22 cellular contexts compared by ENCODE assay signal in genomic region chr13:110920038-110920437, GRCh38. TPM values are rescaled to one million over a fixed set of nuclear protein-coding genes. Genes with fewer than 3 reads are reported as not detected.
DNase-seq lines count a peak whose midpoint lies in the region; ATAC-seq and TF ChIP-seq lines count a peak whose summit lies in the region.
"Had no signal": no experiment of that assay in that cellular context is flagged by ENCODE, and none has a peak within 500 bp of the region (broad histone marks: within the 10 kb centered on the region; RNA-seq: fewer than 3 reads in every experiment).

No MANE protein-coding gene starts in this region.

- H3K4me1 Mint-ChIP-seq in MCF 10A (ENCODE audit: insufficient read depth, unreplicated experiment), result peaks cover 10% of the 10 kb centered on the region
- peaks cover 38 to 67% of the 10 kb centered on the region in 2 donors for H3K4me1 Mint-ChIP-seq in stimulated activated naive B cell treated with anti-CD40 and anti-IgM and Interleukin-4, amounts not matched to agents 10 μg/mL and 1 μg/mL and 100 μg/mL, for 72 hours

- TF ChIP-seq CTCF in MCF 10A (IDR thresholded peaks at IDR 0.05; ENCODE audit: unreplicated experiment) (no peak), breast epithelium (IDR thresholded peaks at IDR 0.05) (no peak)

- H3K27me3 ChIP-seq in breast epithelium (no peaks in the 10 kb centered on the region), H7 (ENCODE audit: control insufficient read depth, insufficient read depth, low read length) (no peaks in the 10 kb centered on the region)
- H3K27me3 ChIP-seq: upper lobe of left lung had no signal

- no peaks in the 10 kb centered on the region for H3K9me3 ChIP-seq in breast epithelium
- H3K9me3 ChIP-seq: upper lobe of left lung had no signal

- peaks cover 11% of the 10 kb centered on the region for H3K27me3 Mint-ChIP-seq in MCF 10A (ENCODE audit: insufficient read depth, unreplicated experiment)
- peaks cover 10 to 17% of the 10 kb centered on the region in 2 donors for H3K27me3 Mint-ChIP-seq in stimulated activated naive B cell treated with anti-CD40 and anti-IgM and Interleukin-4, amounts not matched to agents 10 μg/mL and 1 μg/mL and 100 μg/mL, for 72 hours

- H3K4me3 ChIP-seq in breast epithelium (no peak overlapping the region), H7 (ENCODE audit: insufficient read depth, low read depth, low read length) (no peak overlapping the region)
- H3K4me3 ChIP-seq: K562, SK-N-MC, upper lobe of left lung had no signal

- POLR2A ChIA-PET in MCF 10A (lab: Yijun Ruan, JAX), result no interaction called here

- no TSS peak for BruUV-seq in MCF 10A (replicated peaks; lab: Mats Ljungman, UMichigan)

- H3K36me3 Mint-ChIP-seq in MCF 10A (ENCODE audit: insufficient read depth, unreplicated experiment), result no peaks in the 10 kb centered on the region
- peaks cover 5 to 14% of the 10 kb centered on the region in 2 donors for H3K36me3 Mint-ChIP-seq in stimulated activated naive B cell treated with anti-CD40 and anti-IgM and Interleukin-4, amounts not matched to agents 10 μg/mL and 1 μg/mL and 100 μg/mL, for 72 hours
- H3K36me3 Mint-ChIP-seq: CD4-positive, CD25-positive, alpha-beta regulatory T cell had no signal

- ATAC-seq in stimulated activated naive B cell treated with anti-CD40 and anti-IgM and Interleukin-4, amounts not matched to agents 10 μg/mL and 1 μg/mL and 100 μg/mL, for 72 hours (replicated peaks), result no peak
- no peak for ATAC-seq in GM19351 (IDR thresholded peaks at IDR 0.05; ENCODE audit: unreplicated experiment)
- ATAC-seq: activated CD4-positive, CD25-positive, alpha-beta regulatory T cell treated with anti-CD3 and anti-CD28 coated beads, Interleukin-2, amount 50 U/mL, for 24 hours; K562 had no signal

- CTCF ChIA-PET in MCF 10A (lab: Yijun Ruan, JAX), result no interaction called here

- no peak for TF ChIP-seq POLR2A in breast epithelium (IDR thresholded peaks at IDR 0.05)

- no peaks in the 10 kb centered on the region for H3K36me3 ChIP-seq in breast epithelium
- no peaks in the 10 kb centered on the region for H3K36me3 ChIP-seq in H7 (replicated peaks; ENCODE audit: control insufficient read depth, insufficient read depth, low read length)
- H3K36me3 ChIP-seq: upper lobe of left lung had no signal

- no peaks in the 10 kb centered on the region for H3K4me1 ChIP-seq in breast epithelium

- no peak overlapping the region for H3K27ac ChIP-seq in breast epithelium
- H3K27ac ChIP-seq: SK-N-MC, upper lobe of left lung had no signal

- H3K27ac Mint-ChIP-seq in MCF 10A (ENCODE audit: low read depth, unreplicated experiment), result no peak overlapping the region
- peak overlapping the region; percentile 80 for H3K27ac Mint-ChIP-seq in stimulated activated naive B cell treated with anti-CD40 and anti-IgM and Interleukin-4, amounts not matched to agents 10 μg/mL and 1 μg/mL and 100 μg/mL, for 72 hours
- H3K27ac Mint-ChIP-seq: nephron progenitor cell had no signal

- intact Hi-C loops in MCF 10A (cut with micrococcal nuclease), result no loop called here
- intact Hi-C loops in breast epithelium (cut with DNase I; ENCODE audit: low total_unique reads), result no loop called here

- H3K9me3 Mint-ChIP-seq in MCF 10A (ENCODE audit: unreplicated experiment), result no peaks in the 10 kb centered on the region
- no peaks in the 10 kb centered on the region for H3K9me3 Mint-ChIP-seq in stimulated activated naive B cell treated with anti-CD40 and anti-IgM and Interleukin-4, amounts not matched to agents 10 μg/mL and 1 μg/mL and 100 μg/mL, for 72 hours
- H3K9me3 Mint-ChIP-seq: CD4-positive, CD25-positive, alpha-beta regulatory T cell; nephron progenitor cell had no signal

- DNase-seq in MCF 10A (ENCODE audit: unreplicated experiment) (peak; percentile 11), breast epithelium (ENCODE audit: low spot score in 2 of 2) (no peak), H7 (peak; percentile 16), dermis blood vessel endothelial cell (peak; percentile 28), DMS153 (lab: John Stamatoyannopoulos, UW) (no peak), NCI-H2107 (lab: John Stamatoyannopoulos, UW) (no peak)
- DNase-seq in stimulated activated naive B cell treated with anti-CD40 and anti-IgM and Interleukin-4, amounts not matched to agents 10 μg/mL and 1 μg/mL and 100 μg/mL, for 72 hours, result no peak
- DNase-seq: amniotic stem cell; CD4-positive, CD25-positive, alpha-beta regulatory T cell; cerebellar nuclear complex; mesenchymal stem cell; NCI-H1048; NCI-H2029 treated with DMSO at 0.1 percent for 48 hours; NCI-H526; nephron progenitor cell; stimulated activated CD4-positive, alpha-beta T cell treated with anti-CD3 and anti-CD28 coated beads, Interleukin-12 subunit alpha, Interleukin-12 subunit beta, amount 100 ng/mL, for 4 hours; T-helper 9 cell had no signal

- H3K4me3 Mint-ChIP-seq in MCF 10A (ENCODE audit: unreplicated experiment), result no peak overlapping the region
- H3K4me3 Mint-ChIP-seq in stimulated activated naive B cell treated with anti-CD40 and anti-IgM and Interleukin-4, amounts not matched to agents 10 μg/mL and 1 μg/mL and 100 μg/mL, for 72 hours, result peak overlapping the region; percentile 40 to 67
- H3K4me3 Mint-ChIP-seq: nephron progenitor cell had no signal

RNA-seq across cellular contexts. Expression of gene ANKRD10, which starts 5.2 kb away (rescaled TPM):
- 61.7 and 76.0 TPM in 2 replicates for total RNA-seq in MCF 10A (2022)
- total RNA-seq in breast epithelium, result 100 to 1,000 TPM; 133 to 206 (median 193) TPM
- total RNA-seq in H7 (2014; rRNA removed; shearing (Covaris generic)), result 108 and 150 TPM in 2 replicates
- 52.6 and 92.2 TPM in 2 replicates for total RNA-seq in dermis blood vessel endothelial cell

Comparison
In these comparisons a context has a peak if more than half of its experiments do, and no peak if none do; other contexts are left out.
1. DNase-seq: peak in MCF 10A (single experiment), H7 (single experiment) and dermis blood vessel endothelial cell (single experiment); none in breast epithelium (0 of 2), stimulated activated naive B cell treated with anti-CD40 and anti-IgM and Interleukin-4, amounts not matched to agents 10 μg/mL and 1 μg/mL and 100 μg/mL, for 72 hours (single experiment), DMS153 (single experiment) and NCI-H2107 (single experiment).